10 cellular contexts compared by ENCODE assay signal in genomic region chr3:71185733-71186455, GRCh38.
A peak's percentile ranks its signal among the peaks of the same experiment; 100 is the strongest.
DNase-seq lines count a peak whose midpoint lies in the region; ATAC-seq and TF ChIP-seq lines count a peak whose summit lies in the region.
"Had no signal": no experiment of that assay in that cellular context is flagged by ENCODE, and none has a peak within 500 bp of the region (broad histone marks: within the 10 kb centered on the region; RNA-seq: fewer than 3 reads in every experiment).

No MANE protein-coding gene starts in this region.

- POLR2A ChIA-PET in activated CD4-positive, alpha-beta memory T cell treated with anti-CD3 and anti-CD28 coated beads for 36 hours (lab: Charles Lee), result interaction anchor here (0.7 kb wide), 1 partner anchor 24 kb away, joined by 3 read pairs; no protein-coding TSS in a partner anchor
- POLR2A ChIA-PET in activated CD4-positive, alpha-beta memory T cell treated with anti-CD3 and anti-CD28 coated beads, Interleukin-2, amount 10 ng/mL, durations not matched to agents 7 days and 5 days (lab: Charles Lee), result no interaction called here

- H3K9me3 ChIP-seq in RWPE2 (ENCODE audit: severe bottlenecking), result no peaks in the 10 kb centered on the region
- no peaks in the 10 kb centered on the region for H3K9me3 ChIP-seq in colonic mucosa
- no peaks in the 10 kb centered on the region for H3K9me3 ChIP-seq in smooth muscle cell (replicated peaks; ENCODE audit: low read depth)
- H3K9me3 ChIP-seq in upper lobe of right lung, result no peaks in the 10 kb centered on the region
- no peaks in the 10 kb centered on the region for H3K9me3 ChIP-seq in heart right ventricle

- peak overlapping the region; percentile 1 for H3K4me2 ChIP-seq in smooth muscle cell

- H3K36me3 Mint-ChIP-seq in activated CD4-positive, alpha-beta memory T cell treated with anti-CD3 and anti-CD28 coated beads for 36 hours, result peaks cover 9% of the 10 kb centered on the region
- no peaks in the 10 kb centered on the region for H3K36me3 Mint-ChIP-seq in activated CD4-positive, alpha-beta memory T cell treated with anti-CD3 and anti-CD28 coated beads, Interleukin-2, amount 10 ng/mL, durations not matched to agents 7 days and 5 days (ENCODE audit: low read depth)

- peaks cover 53% of the 10 kb centered on the region for H3K4me1 Mint-ChIP-seq in activated CD4-positive, alpha-beta memory T cell treated with anti-CD3 and anti-CD28 coated beads for 36 hours (ENCODE audit: low read depth)
- peaks cover 16% of the 10 kb centered on the region for H3K4me1 Mint-ChIP-seq in activated CD4-positive, alpha-beta memory T cell treated with anti-CD3 and anti-CD28 coated beads, Interleukin-2, amount 10 ng/mL, durations not matched to agents 7 days and 5 days

- no peaks in the 10 kb centered on the region for H3K27me3 ChIP-seq in RWPE2 (ENCODE audit: insufficient read depth, poor library complexity, severe bottlenecking)
- no peaks in the 10 kb centered on the region for H3K27me3 ChIP-seq in colonic mucosa
- no peaks in the 10 kb centered on the region for H3K27me3 ChIP-seq in smooth muscle cell (ENCODE audit: low read depth)
- no peaks in the 10 kb centered on the region for H3K27me3 ChIP-seq in upper lobe of right lung
- no peaks in the 10 kb centered on the region for H3K27me3 ChIP-seq in heart right ventricle

- no peaks in the 10 kb centered on the region for H3F3A ChIP-seq in smooth muscle cell (ENCODE audit: low read depth)

- ATAC-seq in RWPE2 (ENCODE audit: low read depth) (peak; percentile 87), GM21786 (IDR thresholded peaks at IDR 0.05; ENCODE audit: unreplicated experiment) (no peak), upper lobe of right lung (no peak), heart right ventricle (no peak)
- ATAC-seq: sciatic nerve had no signal

- H3K27ac ChIP-seq in RWPE2 (ENCODE audit: poor library complexity, severe bottlenecking) (peak overlapping the region; percentile 65), colonic mucosa (no peak overlapping the region), smooth muscle cell (ENCODE audit: low read depth) (peak overlapping the region; percentile 83), upper lobe of right lung (no peak overlapping the region), heart right ventricle (no peak overlapping the region)

- CTCF ChIA-PET in activated CD4-positive, alpha-beta memory T cell treated with anti-CD3 and anti-CD28 coated beads for 36 hours (lab: Charles Lee), result no interaction called here
- CTCF ChIA-PET in activated CD4-positive, alpha-beta memory T cell treated with anti-CD3 and anti-CD28 coated beads, Interleukin-2, amount 10 ng/mL, durations not matched to agents 7 days and 5 days (lab: Charles Lee), result no interaction called here

- no peaks in the 10 kb centered on the region for H4K20me1 ChIP-seq in smooth muscle cell (ENCODE audit: low read depth)

- DNase-seq in activated CD4-positive, alpha-beta memory T cell treated with anti-CD3 and anti-CD28 coated beads for 36 hours, result peak; percentile 27
- DNase-seq in activated CD4-positive, alpha-beta memory T cell treated with anti-CD3 and anti-CD28 coated beads, Interleukin-2, amount 10 ng/mL, durations not matched to agents 7 days and 5 days, result no peak
- DNase-seq in RWPE2 (ENCODE audit: low spot score) (no peak), colonic mucosa (peak; percentile 52), smooth muscle cell (lab: John Stamatoyannopoulos, UW; ENCODE audit: unreplicated experiment) (no peak), upper lobe of right lung (no peak), heart right ventricle (no peak)
- DNase-seq: amniotic stem cell had no signal

- no peak overlapping the region for H3K4me3 Mint-ChIP-seq in activated CD4-positive, alpha-beta memory T cell treated with anti-CD3 and anti-CD28 coated beads for 36 hours
- H3K4me3 Mint-ChIP-seq in activated CD4-positive, alpha-beta memory T cell treated with anti-CD3 and anti-CD28 coated beads, Interleukin-2, amount 10 ng/mL, durations not matched to agents 7 days and 5 days, result no peak overlapping the region

- H3K4me1 ChIP-seq in RWPE2 (ENCODE audit: insufficient read depth, poor library complexity, severe bottlenecking) (peaks cover 12% of the 10 kb centered on the region), colonic mucosa (no peaks in the 10 kb centered on the region), smooth muscle cell (ENCODE audit: low read depth) (no peaks in the 10 kb centered on the region), upper lobe of right lung (no peaks in the 10 kb centered on the region), heart right ventricle (peaks cover 0 to 21% (median 4%) of the 10 kb centered on the region in 9 donors)

- H3K9me3 Mint-ChIP-seq in activated CD4-positive, alpha-beta memory T cell treated with anti-CD3 and anti-CD28 coated beads for 36 hours, result no peaks in the 10 kb centered on the region
- H3K9me3 Mint-ChIP-seq in activated CD4-positive, alpha-beta memory T cell treated with anti-CD3 and anti-CD28 coated beads, Interleukin-2, amount 10 ng/mL, durations not matched to agents 7 days and 5 days, result no peaks in the 10 kb centered on the region

- no peaks in the 10 kb centered on the region for H3K79me2 ChIP-seq in smooth muscle cell (ENCODE audit: low read depth)

- H3K9ac ChIP-seq in colonic mucosa (ENCODE audit: low read depth in 2 of 2, low read length in 2 of 2) (no peak overlapping the region), smooth muscle cell (ENCODE audit: low read depth) (no peak overlapping the region)

- no peak overlapping the region for H3K4me3 ChIP-seq in RWPE2 (ENCODE audit: severe bottlenecking)
- H3K4me3 ChIP-seq in colonic mucosa, result no peak overlapping the region
- no peak overlapping the region for H3K4me3 ChIP-seq in smooth muscle cell
- no peak overlapping the region for H3K4me3 ChIP-seq in upper lobe of right lung
- H3K4me3 ChIP-seq in heart right ventricle, result no peak overlapping the region

- H2AFZ ChIP-seq in smooth muscle cell (ENCODE audit: low read depth), result no peak overlapping the region

- peak overlapping the region; percentile 66 for H3K27ac Mint-ChIP-seq in activated CD4-positive, alpha-beta memory T cell treated with anti-CD3 and anti-CD28 coated beads for 36 hours
- no peak overlapping the region for H3K27ac Mint-ChIP-seq in activated CD4-positive, alpha-beta memory T cell treated with anti-CD3 and anti-CD28 coated beads, Interleukin-2, amount 10 ng/mL, durations not matched to agents 7 days and 5 days

- H3K27me3 Mint-ChIP-seq in activated CD4-positive, alpha-beta memory T cell treated with anti-CD3 and anti-CD28 coated beads for 36 hours, result no peaks in the 10 kb centered on the region
- no peaks in the 10 kb centered on the region for H3K27me3 Mint-ChIP-seq in activated CD4-positive, alpha-beta memory T cell treated with anti-CD3 and anti-CD28 coated beads, Interleukin-2, amount 10 ng/mL, durations not matched to agents 7 days and 5 days

- WGBS in smooth muscle cell (ENCODE audit: low lambda C conversion rate), result 67% methylated on average over 3 of the region's 3 CpGs
- WGBS in heart right ventricle, 2 donors, result 71 to 73% methylated on average over 3 of the region's 3 CpGs

- intact Hi-C loops in activated CD4-positive, alpha-beta memory T cell treated with anti-CD3 and anti-CD28 coated beads for 36 hours (cut with micrococcal nuclease), result no loop called here
- intact Hi-C loops in colonic mucosa (cut with DNase I) (no loop called here), upper lobe of right lung (cut with DNase I) (no loop called here), heart right ventricle (cut with DNase I) (no loop called here)

- H3K36me3 ChIP-seq in RWPE2 (ENCODE audit: low read depth) (no peaks in the 10 kb centered on the region; the same call in 1 of the 2 replicates), colonic mucosa (no peaks in the 10 kb centered on the region), smooth muscle cell (ENCODE audit: low read depth) (no peaks in the 10 kb centered on the region), upper lobe of right lung (no peaks in the 10 kb centered on the region), heart right ventricle (no peaks in the 10 kb centered on the region)

- TF ChIP-seq CTCF in RWPE2 (IDR thresholded peaks at IDR 0.05; ENCODE audit: poor library complexity, severe bottlenecking) (no peak), colonic mucosa (IDR thresholded peaks at IDR 0.05) (no peak), smooth muscle cell (IDR thresholded peaks at IDR 0.05; ENCODE audit: borderline replicate concordance, insufficient read depth, poor library complexity, severe bottlenecking) (no peak), upper lobe of right lung (IDR thresholded peaks at IDR 0.05) (no peak), heart right ventricle (IDR thresholded peaks at IDR 0.05) (no peak)

Comparison
In these comparisons a context has a peak if more than half of its experiments do, and no peak if none do; other contexts are left out.
1. DNase-seq: peak in activated CD4-positive, alpha-beta memory T cell treated with anti-CD3 and anti-CD28 coated beads for 36 hours (single experiment) and colonic mucosa (single experiment); none in activated CD4-positive, alpha-beta memory T cell treated with anti-CD3 and anti-CD28 coated beads, Interleukin-2, amount 10 ng/mL, durations not matched to agents 7 days and 5 days (single experiment), RWPE2 (single experiment), smooth muscle cell (single experiment), upper lobe of right lung (single experiment) and heart right ventricle (0 of 2).
2. H3K27ac ChIP-seq: peak in RWPE2 (single experiment) and smooth muscle cell (single experiment); none in colonic mucosa (single experiment), upper lobe of right lung (single experiment) and heart right ventricle (0 of 10).